Comparison of ENCODE assay signal across 8 cellular contexts in the genomic region with DNA sequence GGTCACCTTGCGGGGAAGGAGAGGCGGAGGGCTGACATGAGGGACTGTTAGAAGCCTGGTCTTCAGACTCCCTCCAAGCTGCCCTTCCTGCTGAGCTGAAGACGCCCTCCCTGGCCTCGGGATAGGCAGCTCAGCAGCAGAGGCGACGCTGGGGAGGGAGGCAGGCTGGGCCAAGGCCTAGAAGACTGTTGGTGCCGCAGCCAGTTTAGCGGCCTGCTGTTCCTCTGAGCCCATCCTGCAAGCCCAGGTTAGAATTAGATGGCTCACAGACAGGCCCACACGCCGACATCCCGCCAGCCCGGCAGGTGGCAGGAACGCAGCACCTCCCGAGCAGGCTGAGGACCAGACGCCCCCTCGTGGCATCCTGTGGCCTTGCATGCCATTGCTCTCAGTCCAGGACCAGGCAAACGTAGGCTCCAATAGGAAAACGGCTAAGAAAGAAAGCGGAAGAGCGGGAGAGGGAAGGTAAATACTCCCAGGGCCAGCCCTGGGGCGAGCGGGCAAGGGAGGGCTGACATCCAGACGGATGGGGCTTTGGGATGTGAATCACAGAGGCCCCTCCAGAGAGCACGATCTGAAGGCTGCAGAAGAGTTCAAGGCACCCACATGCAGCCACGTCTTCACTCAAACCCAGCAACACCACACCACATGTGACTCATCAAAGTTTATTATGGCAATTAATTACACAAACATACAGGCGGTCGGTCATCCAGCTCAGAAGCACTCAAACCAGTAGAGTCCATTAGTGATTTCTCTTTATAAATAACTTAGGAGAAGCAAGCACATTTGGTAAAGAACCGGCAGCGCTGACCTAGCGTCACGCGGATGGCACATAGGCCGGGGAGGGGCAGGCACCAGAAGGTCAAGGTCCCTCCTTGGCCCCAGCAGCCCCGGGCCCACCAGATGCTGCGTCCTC. TPM values are rescaled to one million over a fixed set of nuclear protein-coding genes. Genes with fewer than 3 reads are reported as not detected.
DNase-seq lines count a peak whose midpoint lies in the region; ATAC-seq and TF ChIP-seq lines count a peak whose summit lies in the region.

No MANE protein-coding gene starts in this region.

- H3K4me3 ChIP-seq in neuronal stem cell (ENCODE audit: low read length in 2 of 2), result no peak overlapping the region
- H3K4me3 ChIP-seq in suprapubic skin, result peak overlapping the region; percentile 27

- H2AK5ac ChIP-seq in neuronal stem cell (ENCODE audit: low read depth, low read length), result peak overlapping the region; percentile 36

- peak; percentile 84 for ATAC-seq in CD4-positive, alpha-beta T cell (ENCODE audit: poor library complexity)
- peak; percentile 89 for ATAC-seq in GM21447 (IDR thresholded peaks at IDR 0.05; ENCODE audit: unreplicated experiment)

- intact Hi-C loops in CD4-positive, alpha-beta T cell (cut with DNase I, micrococcal nuclease), result loop anchor here (1.0 to 5.0 kb wide), 7 partner anchors 47 to 299 kb away; no protein-coding TSS in a partner anchor

- TF ChIP-seq CTCF in CD4-positive, alpha-beta T cell (IDR thresholded peaks at IDR 0.05), result peak; percentile 99
- TF ChIP-seq CTCF in suprapubic skin (IDR thresholded peaks at IDR 0.05), result peak; percentile 96 to 99

- no peaks in the 10 kb centered on the region for H3K27me3 ChIP-seq in CD4-positive, alpha-beta T cell (ENCODE audit: control insufficient read depth, insufficient read depth, low read length)
- no peaks in the 10 kb centered on the region for H3K27me3 ChIP-seq in neuronal stem cell (ENCODE audit: control insufficient read depth in 3 of 3, insufficient read depth in 3 of 3, low read depth in 1 of 3, low read length in 3 of 3)
- no peaks in the 10 kb centered on the region for H3K27me3 ChIP-seq in suprapubic skin

- no peak overlapping the region for H2BK5ac ChIP-seq in neuronal stem cell (ENCODE audit: low read length)

- H3K36me3 ChIP-seq in neuronal stem cell (replicated peaks in 1 of 2; ENCODE audit: control insufficient read depth in 2 of 2, insufficient read depth in 2 of 2, low read length in 2 of 2) (peaks cover 4 to 37% of the 10 kb centered on the region in 2 donors), suprapubic skin (peaks cover 27% of the 10 kb centered on the region)

- peak overlapping the region; percentile 83 for H4K8ac ChIP-seq in neuronal stem cell (ENCODE audit: low read depth, low read length)

- DNase-seq in CD4-positive, alpha-beta T cell, result peak; percentile 86 to 93 (median 88)
- DNase-seq in KBM-7 (peak; percentile 96), activated T-cell treated with anti-CD3 and anti-CD28 coated beads for 4 hours (peak; percentile 86), fibroblast of peridontal ligament (ENCODE audit: extremely low read depth) (peak; percentile 78), neuronal stem cell (ENCODE audit: low spot score) (peak; percentile 85), suprapubic skin (ENCODE audit: low spot score in 2 of 2) (peak; percentile 90 to 91), NOMO-1 (lab: John Stamatoyannopoulos, UW; ENCODE audit: unreplicated experiment in 2 of 2) (no peak)

- no peak overlapping the region for H2BK12ac ChIP-seq in neuronal stem cell (ENCODE audit: low read length)

- no peak for TF ChIP-seq EP300 in suprapubic skin (IDR thresholded peaks at IDR 0.05)

- H3K36me3 Mint-ChIP-seq in CD4-positive, alpha-beta T cell (ENCODE audit: low read depth), result peaks cover 57% of the 10 kb centered on the region

- H3K4me3 Mint-ChIP-seq in CD4-positive, alpha-beta T cell, result peak overlapping the region; percentile 52

- H3K4me1 ChIP-seq in neuronal stem cell (ENCODE audit: control insufficient read depth in 2 of 2, insufficient read depth in 1 of 2, low read depth in 1 of 2, low read length in 2 of 2), result peaks cover 9 to 10% of the 10 kb centered on the region in 2 donors
- peaks cover 20% of the 10 kb centered on the region for H3K4me1 ChIP-seq in suprapubic skin

- H3K18ac ChIP-seq in neuronal stem cell (ENCODE audit: low read length), result peak overlapping the region; percentile 44

- H3K27ac ChIP-seq in CD4-positive, alpha-beta T cell (ENCODE audit: low read depth, low read length), result peak overlapping the region; percentile 50
- H3K27ac ChIP-seq in neuronal stem cell (replicated peaks; ENCODE audit: low read length) (no peak overlapping the region), suprapubic skin (no peak overlapping the region)

- H2BK15ac ChIP-seq in neuronal stem cell (ENCODE audit: low read length), result no peak overlapping the region

- H3K4me2 ChIP-seq in neuronal stem cell (ENCODE audit: insufficient read depth, low read length, poor library complexity, severe bottlenecking), result no peak overlapping the region

- H3K27ac Mint-ChIP-seq in CD4-positive, alpha-beta T cell, result peak overlapping the region; percentile 50

- CTCF ChIA-PET in CD4-positive, alpha-beta T cell (lab: Charles Lee), result interaction anchor here (0.6 to 4.1 kb wide), 20 partner anchors 9 to 299 kb away, joined by 3 to 17 read pairs (median 4); no protein-coding TSS in a partner anchor

- peaks cover 39% of the 10 kb centered on the region for H3K4me1 Mint-ChIP-seq in CD4-positive, alpha-beta T cell (ENCODE audit: low read depth)

- H3K79me1 ChIP-seq in neuronal stem cell (ENCODE audit: low read depth, low read length), result no peaks in the 10 kb centered on the region

- no peak overlapping the region for H2BK120ac ChIP-seq in neuronal stem cell (ENCODE audit: low read depth, low read length)

- H3K14ac ChIP-seq in neuronal stem cell (ENCODE audit: low read length), result peak overlapping the region; percentile 49

- H3K9me3 ChIP-seq in CD4-positive, alpha-beta T cell (ENCODE audit: control insufficient read depth, low read length), result no peaks in the 10 kb centered on the region
- H3K9me3 ChIP-seq in neuronal stem cell (replicated peaks in 1 of 2; ENCODE audit: control insufficient read depth in 2 of 2, insufficient read depth in 1 of 2, low read depth in 1 of 2, low read length in 2 of 2) (no peaks in the 10 kb centered on the region), suprapubic skin (no peaks in the 10 kb centered on the region)

- H3K4ac ChIP-seq in neuronal stem cell (ENCODE audit: low read length), result peak overlapping the region; percentile 32

- peak overlapping the region; percentile 15 for H3K23ac ChIP-seq in neuronal stem cell (ENCODE audit: low read depth, low read length, poor library complexity)

- in situ Hi-C loops in KBM-7 (cut with MboI; ENCODE audit: low pct_unique_long_range_greater_than_20kb, low sequenced_read_pairs), result no loop called here

- H3K27me3 Mint-ChIP-seq in CD4-positive, alpha-beta T cell, result no peaks in the 10 kb centered on the region

- no peak for TF ChIP-seq POLR2A in suprapubic skin (IDR thresholded peaks at IDR 0.05)

- POLR2A ChIA-PET in CD4-positive, alpha-beta T cell (lab: Charles Lee), result interaction anchor here (0.6 to 2.9 kb wide), 22 partner anchors 10 to 151 kb away, joined by 3 to 19 read pairs (median 4); a partner anchor contains a TSS

- no peaks in the 10 kb centered on the region for H3K9me3 Mint-ChIP-seq in CD4-positive, alpha-beta T cell

- H3K9ac ChIP-seq in neuronal stem cell (ENCODE audit: low read depth, low read length, poor library complexity), result peak overlapping the region; percentile 65

- H2AFZ ChIP-seq in neuronal stem cell (ENCODE audit: low read length), result peak overlapping the region; percentile 77

- no peak overlapping the region for H4K91ac ChIP-seq in neuronal stem cell (ENCODE audit: low read depth, low read length, poor library complexity)

- no CpG with 5 or more reads among the region's 35 CpGs for WGBS in neuronal stem cell (ENCODE audit: extremely low coverage in 2 of 2, insufficient read length in 2 of 2, insufficient replicate concordance in 1 of 2), 2 donors
- WGBS in suprapubic skin, result 31% methylated on average over 21 of the region's 35 CpGs

RNA-seq across cellular contexts. Expression of a gene that starts 27.6 kb away (rescaled TPM):
- total RNA-seq in CD4-positive, alpha-beta T cell, result 100 to 1,000 TPM; 421 to 423 TPM
- polyA plus RNA-seq in neuronal stem cell (2013, experiment 1 of 2), result not detected
- not detected for polyA plus RNA-seq in neuronal stem cell (2013, experiment 2 of 2)
- total RNA-seq in suprapubic skin, result 1 to 10 TPM in 2 of 4 donors, under 1 TPM in 1, not detected in 1; 0.96 to 1.6 (median 1.2) TPM

RNA-seq across cellular contexts. Expression of a gene that starts 31.4 kb away (rescaled TPM):
- 1 to 10 TPM; 1.8 to 2.0 TPM for total RNA-seq in CD4-positive, alpha-beta T cell
- 13.9 TPM for polyA plus RNA-seq in neuronal stem cell (2013, experiment 1 of 2)
- 14.1 TPM for polyA plus RNA-seq in neuronal stem cell (2013, experiment 2 of 2)
- 10 to 100 TPM; 26.4 to 36.3 (median 35.7) TPM for total RNA-seq in suprapubic skin

Comparison
In these comparisons a context has a peak if more than half of its experiments do, and no peak if none do; other contexts are left out.
1. DNase-seq: peak in CD4-positive, alpha-beta T cell (10 of 10), KBM-7 (single experiment), activated T-cell treated with anti-CD3 and anti-CD28 coated beads for 4 hours (single experiment), fibroblast of peridontal ligament (single experiment), neuronal stem cell (single experiment) and suprapubic skin (2 of 2); none in NOMO-1 (0 of 2).
2. RNA of a gene that starts 27.6 kb away (total RNA-seq): 421 to 423 TPM in CD4-positive, alpha-beta T cell; 0.96 to 1.6 TPM in suprapubic skin; every median in the first group is over 100 times any median in the second.
3. RNA of a gene that starts 31.4 kb away (total RNA-seq): 26.4 to 36.3 TPM in suprapubic skin; 1.8 to 2.0 TPM in CD4-positive, alpha-beta T cell; every median in the first group is over 4 times any median in the second.